ENCODE assay signal across 1 cellular context in the genomic region with DNA sequence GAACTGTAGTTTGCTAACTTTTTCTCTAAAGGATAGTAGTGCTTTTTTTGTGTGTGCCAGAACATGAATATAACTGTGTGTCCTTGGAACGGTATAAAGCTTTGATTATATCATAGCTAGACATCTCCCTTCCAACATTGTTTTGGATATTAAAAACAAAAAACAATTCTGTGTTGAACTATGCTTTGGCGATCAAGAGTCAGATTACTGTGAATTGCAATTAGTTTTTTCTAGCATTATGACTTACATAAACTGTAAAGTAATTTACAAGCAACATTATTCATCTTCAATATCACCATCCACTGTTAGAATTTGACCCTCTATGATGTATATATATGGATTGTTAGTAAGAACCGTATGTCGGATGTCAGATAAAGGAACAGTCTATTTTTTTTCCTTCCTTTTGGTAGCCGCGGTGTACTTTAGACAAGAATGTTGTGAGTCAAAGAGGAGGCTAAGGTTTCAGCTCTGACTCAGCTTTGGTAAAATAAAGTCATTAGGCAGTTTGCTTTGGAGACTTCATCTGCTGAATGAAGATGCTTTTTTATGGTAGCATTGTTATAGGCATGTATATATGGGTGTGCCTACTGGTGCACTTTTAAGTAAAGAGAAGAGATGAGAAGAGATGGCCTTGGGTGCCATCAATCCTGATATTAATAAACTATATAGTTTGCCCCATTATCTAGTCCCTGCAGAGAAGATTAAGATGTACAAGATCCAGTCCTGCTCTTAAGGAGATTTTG.
TF ChIP-seq lines count a peak whose summit lies in the region.

No MANE protein-coding gene starts in this region.

TF ChIP-seq in K562, 482 proteins besides CTCF, POLR2A, EP300 and RAD21 (continued from another document):
- TF ChIP-seq CEBPZ (IDR thresholded peaks at IDR 0.05; ENCODE audit: borderline replicate concordance, low read depth, low read length) (no peak), GTF2E2 (tag; IDR thresholded peaks at IDR 0.05) (0 out of 2 replicates have a peak, but pooled peaks have one; percentile 10), LARP7 (IDR thresholded peaks at IDR 0.05) (no peak)
